ENCODE assay signal across 1 cellular context in genomic region chr15:88638626-88639372, GRCh38.
TF ChIP-seq lines count a peak whose summit lies in the region.

Gene ISG20, plus strand, starts transcription at chr15:88639016. Its CDS starts 351 bp downstream, at chr15:88639367.

TF ChIP-seq in HEK293, 187 proteins besides CTCF, POLR2A, EP300 and RAD21 (continued from another document and continues in another):
- no peak for TF ChIP-seq PRDM6 (tag by site-specific recombination; IDR thresholded peaks at IDR 0.05)
- TF ChIP-seq ZNF785 (tag by site-specific recombination; IDR thresholded peaks at IDR 0.05) = no peak; the same call in 1 of the 2 replicates
- TF ChIP-seq WT1 (tag by site-specific recombination; IDR thresholded peaks at IDR 0.05) = peak; percentile 71; the same call in 1 of the 2 replicates
- no peak for TF ChIP-seq ZNF302 (tag by site-specific recombination; IDR thresholded peaks at IDR 0.05; ENCODE audit: low read depth)
- TF ChIP-seq SCRT2 (tag by site-specific recombination; IDR thresholded peaks at IDR 0.05) = peak; percentile 70; the same call in 1 of the 2 replicates
- TF ChIP-seq SETDB1 (IDR thresholded peaks at IDR 0.05; ENCODE audit: insufficient read length, low read length) = no peak
- TF ChIP-seq ZNF610 (tag by site-specific recombination; IDR thresholded peaks at IDR 0.05; ENCODE audit: borderline replicate concordance) = no peak
- no peak for TF ChIP-seq ZNF433 (tag by site-specific recombination; IDR thresholded peaks at IDR 0.05; ENCODE audit: low read depth)
- no peak for TF ChIP-seq ZNF175 (tag by site-specific recombination; IDR thresholded peaks at IDR 0.05)
- TF ChIP-seq, protein P1, sequence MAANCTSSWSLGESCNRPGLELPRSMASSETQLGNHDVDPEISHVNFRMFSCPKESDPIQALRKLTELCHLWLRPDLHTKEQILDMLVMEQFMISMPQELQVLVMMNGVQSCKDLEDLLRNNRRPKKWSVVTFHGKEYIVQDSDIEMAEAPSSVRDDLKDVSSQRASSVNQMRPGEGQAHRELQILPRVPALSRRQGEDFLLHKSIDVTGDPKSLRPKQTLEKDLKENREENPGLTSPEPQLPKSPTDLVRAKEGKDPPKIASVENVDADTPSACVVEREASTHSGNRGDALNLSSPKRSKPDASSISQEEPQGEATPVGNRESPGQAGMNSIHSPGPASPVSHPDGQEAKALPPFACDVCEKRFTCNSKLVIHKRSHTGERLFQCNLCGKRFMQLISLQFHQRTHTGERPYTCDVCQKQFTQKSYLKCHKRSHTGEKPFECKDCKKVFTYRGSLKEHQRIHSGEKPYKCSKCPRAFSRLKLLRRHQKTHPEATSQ (tag by site-specific recombination; IDR thresholded peaks at IDR 0.05) = no peak
- TF ChIP-seq ZNF133 (tag by site-specific recombination; IDR thresholded peaks at IDR 0.05) = no peak
- no peak for TF ChIP-seq ZNF623 (tag by site-specific recombination; IDR thresholded peaks at IDR 0.05)
- peak; percentile 81; the same call in 1 of the 2 replicates for TF ChIP-seq ZNF2 (tag by site-specific recombination; IDR thresholded peaks at IDR 0.05)
- TF ChIP-seq ZNF660 (tag by site-specific recombination; IDR thresholded peaks at IDR 0.05) = peak; percentile 91
- TF ChIP-seq, protein P2, sequence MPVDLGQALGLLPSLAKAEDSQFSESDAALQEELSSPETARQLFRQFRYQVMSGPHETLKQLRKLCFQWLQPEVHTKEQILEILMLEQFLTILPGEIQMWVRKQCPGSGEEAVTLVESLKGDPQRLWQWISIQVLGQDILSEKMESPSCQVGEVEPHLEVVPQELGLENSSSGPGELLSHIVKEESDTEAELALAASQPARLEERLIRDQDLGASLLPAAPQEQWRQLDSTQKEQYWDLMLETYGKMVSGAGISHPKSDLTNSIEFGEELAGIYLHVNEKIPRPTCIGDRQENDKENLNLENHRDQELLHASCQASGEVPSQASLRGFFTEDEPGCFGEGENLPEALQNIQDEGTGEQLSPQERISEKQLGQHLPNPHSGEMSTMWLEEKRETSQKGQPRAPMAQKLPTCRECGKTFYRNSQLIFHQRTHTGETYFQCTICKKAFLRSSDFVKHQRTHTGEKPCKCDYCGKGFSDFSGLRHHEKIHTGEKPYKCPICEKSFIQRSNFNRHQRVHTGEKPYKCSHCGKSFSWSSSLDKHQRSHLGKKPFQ (tag by site-specific recombination; IDR thresholded peaks at IDR 0.05) = no peak
- peak; percentile 84; the same call in 1 of the 2 replicates for TF ChIP-seq ZNF561 (tag by site-specific recombination; IDR thresholded peaks at IDR 0.05; ENCODE audit: borderline replicate concordance)
- peak; percentile 100 for TF ChIP-seq ZNF600 (tag by site-specific recombination; IDR thresholded peaks at IDR 0.05)
- no peak; the same call in 1 of the 2 replicates for TF ChIP-seq ZNF837 (tag by site-specific recombination; IDR thresholded peaks at IDR 0.05)
- TF ChIP-seq ZNF148 (tag by site-specific recombination; IDR thresholded peaks at IDR 0.05; ENCODE audit: borderline replicate concordance) = no peak
- no peak for TF ChIP-seq ZNF670 (tag by site-specific recombination; IDR thresholded peaks at IDR 0.05; ENCODE audit: low read depth)
- no peak for TF ChIP-seq ZSCAN18 (tag by site-specific recombination; IDR thresholded peaks at IDR 0.05)
- no peak for TF ChIP-seq ZNF518A (tag by site-specific recombination; conservative IDR thresholded peaks at IDR 0.05; ENCODE audit: low read depth)
- no peak for TF ChIP-seq GLI4 (tag by site-specific recombination; IDR thresholded peaks at IDR 0.05)
- peak; percentile 70 for TF ChIP-seq PRDM1 (tag by site-specific recombination; IDR thresholded peaks at IDR 0.05)
- no peak for TF ChIP-seq ZNF138 (tag by site-specific recombination; IDR thresholded peaks at IDR 0.05; ENCODE audit: borderline replicate concordance)
- TF ChIP-seq, protein P3, sequence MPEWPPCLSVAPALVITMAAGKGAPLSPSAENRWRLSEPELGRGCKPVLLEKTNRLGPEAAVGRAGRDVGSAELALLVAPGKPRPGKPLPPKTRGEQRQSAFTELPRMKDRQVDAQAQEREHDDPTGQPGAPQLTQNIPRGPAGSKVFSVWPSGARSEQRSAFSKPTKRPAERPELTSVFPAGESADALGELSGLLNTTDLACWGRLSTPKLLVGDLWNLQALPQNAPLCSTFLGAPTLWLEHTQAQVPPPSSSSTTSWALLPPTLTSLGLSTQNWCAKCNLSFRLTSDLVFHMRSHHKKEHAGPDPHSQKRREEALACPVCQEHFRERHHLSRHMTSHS (tag by site-specific recombination; IDR thresholded peaks at IDR 0.05) = no peak
- no peak for TF ChIP-seq YY2 (tag by site-specific recombination; IDR thresholded peaks at IDR 0.05)
- peak; percentile 53; the same call in 1 of the 2 replicates for TF ChIP-seq ZNF121 (tag by site-specific recombination; IDR thresholded peaks at IDR 0.05)
- TF ChIP-seq ZNF747 (tag by site-specific recombination; IDR thresholded peaks at IDR 0.05) = no peak
- peak; percentile 54 for TF ChIP-seq FEZF1 (tag by site-specific recombination; IDR thresholded peaks at IDR 0.05)
- peak; percentile 77 for TF ChIP-seq GLIS1 (tag by site-specific recombination; IDR thresholded peaks at IDR 0.05)
- TF ChIP-seq HIC1 (tag by site-specific recombination; IDR thresholded peaks at IDR 0.05) = peak; percentile 96
- TF ChIP-seq HOXA7 (CRISPR knock-in tag; IDR thresholded peaks at IDR 0.05; ENCODE audit: borderline replicate concordance) = no peak
- TF ChIP-seq, protein P4, sequence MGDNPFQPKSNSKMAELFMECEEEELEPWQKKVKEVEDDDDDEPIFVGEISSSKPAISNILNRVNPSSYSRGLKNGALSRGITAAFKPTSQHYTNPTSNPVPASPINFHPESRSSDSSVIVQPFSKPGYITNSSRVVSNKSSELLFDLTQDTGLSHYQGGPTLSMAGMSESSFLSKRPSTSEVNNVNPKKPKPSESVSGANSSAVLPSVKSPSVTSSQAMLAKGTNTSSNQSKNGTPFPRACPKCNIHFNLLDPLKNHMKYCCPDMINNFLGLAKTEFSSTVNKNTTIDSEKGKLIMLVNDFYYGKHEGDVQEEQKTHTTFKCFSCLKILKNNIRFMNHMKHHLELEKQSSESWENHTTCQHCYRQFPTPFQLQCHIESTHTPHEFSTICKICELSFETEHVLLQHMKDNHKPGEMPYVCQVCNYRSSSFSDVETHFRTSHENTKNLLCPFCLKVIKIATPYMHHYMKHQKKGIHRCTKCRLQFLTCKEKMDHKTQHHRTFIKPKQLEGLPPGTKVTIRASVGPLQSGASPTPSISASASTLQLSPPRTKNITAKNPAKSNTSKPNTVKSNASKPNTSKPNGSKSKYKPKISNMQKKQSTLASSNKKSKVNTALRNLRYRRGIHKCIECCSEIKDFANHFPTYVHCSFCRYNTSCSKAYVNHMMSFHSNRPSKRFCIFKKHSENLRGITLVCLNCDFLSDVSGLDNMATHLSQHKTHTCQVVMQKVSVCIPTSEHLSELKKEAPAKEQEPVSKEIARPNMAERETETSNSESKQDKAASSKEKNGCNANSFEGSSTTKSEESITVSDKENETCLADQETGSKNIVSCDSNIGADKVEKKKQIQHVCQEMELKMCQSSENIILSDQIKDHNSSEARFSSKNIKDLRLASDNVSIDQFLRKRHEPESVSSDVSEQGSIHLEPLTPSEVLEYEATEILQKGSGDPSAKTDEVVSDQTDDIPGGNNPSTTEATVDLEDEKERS (tag by site-specific recombination; IDR thresholded peaks at IDR 0.05) = no peak
- TF ChIP-seq, protein P5, sequence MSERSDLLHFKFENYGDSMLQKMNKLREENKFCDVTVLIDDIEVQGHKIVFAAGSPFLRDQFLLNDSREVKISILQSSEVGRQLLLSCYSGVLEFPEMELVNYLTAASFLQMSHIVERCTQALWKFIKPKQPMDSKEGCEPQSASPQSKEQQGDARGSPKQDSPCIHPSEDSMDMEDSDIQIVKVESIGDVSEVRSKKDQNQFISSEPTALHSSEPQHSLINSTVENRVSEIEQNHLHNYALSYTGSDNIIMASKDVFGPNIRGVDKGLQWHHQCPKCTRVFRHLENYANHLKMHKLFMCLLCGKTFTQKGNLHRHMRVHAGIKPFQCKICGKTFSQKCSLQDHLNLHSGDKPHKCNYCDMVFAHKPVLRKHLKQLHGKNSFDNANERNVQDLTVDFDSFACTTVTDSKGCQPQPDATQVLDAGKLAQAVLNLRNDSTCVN (tag by site-specific recombination; optimal IDR thresholded peaks at IDR 0.05) = peak; percentile 17
